1 cellular context compared by ENCODE assay signal in genomic region chr6:31619805-31620585, GRCh38.
A peak's percentile ranks its signal among the peaks of the same experiment; 100 is the strongest.
TF ChIP-seq lines count a peak whose summit lies in the region.

No MANE protein-coding gene starts in this region.

TF ChIP-seq in K562, 482 proteins besides CTCF, POLR2A, EP300 and RAD21 (continued from another document and continues in another):
- TF ChIP-seq ZNF280A (IDR thresholded peaks at IDR 0.05; ENCODE audit: low read depth, partially characterized antibody) (no peak), ATF7 (IDR thresholded peaks at IDR 0.05) (peak; percentile 100), CBX8 (IDR thresholded peaks at IDR 0.05; ENCODE audit: borderline replicate concordance, extremely low read depth, low read depth, low read length, poor library complexity, severe bottlenecking) (no peak), THRAP3 (IDR thresholded peaks at IDR 0.05; ENCODE audit: borderline replicate concordance) (no peak), ZBTB40 (IDR thresholded peaks at IDR 0.05) (no peak), ZBTB40 (CRISPR knock-in tag; IDR thresholded peaks at IDR 0.05) (no peak), PRMT5 (CRISPR knock-in tag; IDR thresholded peaks at IDR 0.05) (no peak), ZNF184 (CRISPR knock-in tag; IDR thresholded peaks at IDR 0.05) (no peak), CCAR2 (IDR thresholded peaks at IDR 0.05; ENCODE audit: low read depth, low read length) (no peak), ZNF239 (CRISPR knock-in tag; IDR thresholded peaks at IDR 0.05) (0 out of 2 replicates have a peak, but pooled peaks have one; percentile 24), EP400 (IDR thresholded peaks at IDR 0.05) (peak; percentile 87), BDP1 (IDR thresholded peaks at IDR 0.05; ENCODE audit: insufficient read depth, insufficient read length) (no peak), SIRT6 (IDR thresholded peaks at IDR 0.05; ENCODE audit: low read depth, low read length) (no peak), OTX1 (CRISPR knock-in tag; IDR thresholded peaks at IDR 0.05) (peak; percentile 97), CEBPG (CRISPR knock-in tag; IDR thresholded peaks at IDR 0.05) (peak; percentile 69), CEBPG (tag; conservative IDR thresholded peaks at IDR 0.05 in 1 of 2, IDR thresholded peaks at IDR 0.05 in 1 of 2) (peak; percentile 95 to 98), ADNP (tag; IDR thresholded peaks at IDR 0.05) (no peak), RFX1 (IDR thresholded peaks at IDR 0.05) (no peak), ZKSCAN3 (CRISPR knock-in tag; IDR thresholded peaks at IDR 0.05) (no peak), THAP12 (CRISPR knock-in tag; IDR thresholded peaks at IDR 0.05) (peak; percentile 96), TFAP4 (CRISPR knock-in tag; IDR thresholded peaks at IDR 0.05; ENCODE audit: borderline replicate concordance) (peak; percentile 94), FOXP1 (CRISPR knock-in tag; IDR thresholded peaks at IDR 0.05) (no peak), ETV5 (CRISPR knock-in tag; IDR thresholded peaks at IDR 0.05; ENCODE audit: low read depth) (peak; percentile 51; the same call in 1 of the 2 replicates), ZNF274 (IDR thresholded peaks at IDR 0.05; ENCODE audit: borderline replicate concordance, low read depth, low read length) (no peak), ZNF785 (CRISPR knock-in tag; IDR thresholded peaks at IDR 0.05) (no peak), HES1 (IDR thresholded peaks at IDR 0.05; ENCODE audit: low read depth) (0 out of 2 replicates have a peak, but pooled peaks have one; percentile 22), BRD9 (IDR thresholded peaks at IDR 0.05; ENCODE audit: low read depth, partially characterized antibody) (peak; percentile 87), ILK (tag; IDR thresholded peaks at IDR 0.05; ENCODE audit: borderline replicate concordance, low read depth) (no peak), NELFE (IDR thresholded peaks at IDR 0.05; ENCODE audit: insufficient read depth, insufficient read length) (no peak), JUN (IDR thresholded peaks at IDR 0.05; ENCODE audit: borderline replicate concordance, low read depth, low read length) (peak; percentile 84), JUN (CRISPR knock-in tag; IDR thresholded peaks at IDR 0.05; ENCODE audit: borderline replicate concordance) (0 out of 2 replicates have a peak, but pooled peaks have one; percentile 76), COPS2 (conservative IDR thresholded peaks at IDR 0.05) (no peak), ID3 (CRISPR knock-in tag; IDR thresholded peaks at IDR 0.05) (no peak), ID3 (tag; IDR thresholded peaks at IDR 0.05) (no peak), ZNF354B (CRISPR knock-in tag; IDR thresholded peaks at IDR 0.05) (no peak), ZNF609 (CRISPR knock-in tag; IDR thresholded peaks at IDR 0.05; ENCODE audit: borderline replicate concordance) (no peak), EHMT2 (IDR thresholded peaks at IDR 0.05) (no peak), ZBTB12 (CRISPR knock-in tag; IDR thresholded peaks at IDR 0.05) (peak; percentile 84), CREBBP (IDR thresholded peaks at IDR 0.05; ENCODE audit: low read depth, low read length) (no peak), TEAD2 (tag; IDR thresholded peaks at IDR 0.05) (no peak), DDX20 (tag; IDR thresholded peaks at IDR 0.05; ENCODE audit: low read depth) (no peak)
